8 cellular contexts compared by ENCODE assay signal in the genomic region with DNA sequence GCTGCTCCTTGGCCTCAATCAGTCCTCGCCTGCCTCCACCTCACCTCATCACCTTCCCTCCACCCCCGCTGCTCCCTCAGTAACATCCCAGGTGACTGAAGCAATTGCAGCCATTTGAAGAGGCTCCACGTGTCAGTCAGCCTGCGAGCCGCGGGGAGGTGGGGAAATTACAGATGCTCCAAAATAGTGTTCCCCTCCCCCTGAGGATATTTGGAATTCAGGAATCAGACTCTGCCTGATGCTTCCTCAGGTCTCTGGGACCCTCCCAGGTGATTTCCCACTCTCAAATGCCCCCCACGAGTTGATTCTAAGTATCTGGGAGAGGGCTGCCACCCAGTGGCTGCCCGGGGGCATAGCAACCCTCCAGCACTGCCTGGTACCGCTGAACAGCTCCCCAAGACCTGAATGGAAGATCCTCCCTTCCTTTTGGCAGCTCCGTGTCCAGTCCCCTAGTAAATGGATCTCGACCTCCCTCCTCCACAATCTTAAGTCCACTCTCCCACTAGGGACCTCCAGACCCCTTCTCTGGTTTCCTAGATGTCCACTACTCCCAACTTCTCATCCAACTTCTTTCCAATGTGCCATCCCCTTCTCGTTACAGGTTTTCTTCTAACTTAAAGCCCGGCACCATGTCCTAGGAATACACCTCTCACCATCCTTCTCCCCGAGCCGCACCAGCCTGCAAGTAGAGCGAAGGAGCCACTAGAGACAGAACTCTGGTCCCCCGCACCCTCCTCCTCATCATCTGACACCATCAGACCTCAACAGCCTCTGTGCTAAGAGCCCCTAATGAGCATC. TPM values are rescaled to one million over a fixed set of nuclear protein-coding genes. Genes with fewer than 3 reads are reported as not detected.
DNase-seq lines count a peak whose midpoint lies in the region; ATAC-seq and TF ChIP-seq lines count a peak whose summit lies in the region.

No MANE protein-coding gene starts in this region.

- no peaks in the 10 kb centered on the region for H4K20me1 ChIP-seq in Karpas-422 (ENCODE audit: insufficient read depth, low read depth, low read length)

- peak overlapping the region; percentile 96 for H3K4me2 ChIP-seq in Karpas-422 (ENCODE audit: low read depth, low read length, poor library complexity, severe bottlenecking)

- H3K9ac ChIP-seq in Karpas-422 (ENCODE audit: low read length) (peak overlapping the region; percentile 79), iPS-18a (ENCODE audit: low read length) (peak overlapping the region; percentile 5)

- H3K9me2 ChIP-seq in Karpas-422 (replicated peaks; ENCODE audit: insufficient read depth, low read length): no peaks in the 10 kb centered on the region

- H3K36me3 ChIP-seq in GM06990 (ENCODE audit: control insufficient read depth, insufficient read depth, low read length) (no peaks in the 10 kb centered on the region), Karpas-422 (ENCODE audit: insufficient read depth, low read length) (no peaks in the 10 kb centered on the region), iPS-18a (ENCODE audit: control insufficient read depth, low read depth, low read length) (no peaks in the 10 kb centered on the region)

- H3K4me3 ChIP-seq in GM06990 (replicated peaks; ENCODE audit: low read depth, low read length): no peak overlapping the region
- H3K4me3 ChIP-seq in Karpas-422 (ENCODE audit: low read length): peak overlapping the region; percentile 81
- H3K4me3 ChIP-seq in astrocyte of the cerebellum (ENCODE audit: low read depth, low read length): no peak overlapping the region
- H3K4me3 ChIP-seq in iPS-18a (ENCODE audit: low read length): peak overlapping the region; percentile 65

- in situ Hi-C loops in astrocyte of the cerebellum (cut with HindIII; ENCODE audit: low sequenced_read_pairs): no loop called here

- DNase-seq in GM06990 (ENCODE audit: extremely low read depth, insufficient read length) (peak; percentile 58), Karpas-422 (peak; percentile 90), T follicular helper cell (ENCODE audit: low read depth) (peak; percentile 33), astrocyte of the cerebellum (ENCODE audit: low read depth) (no peak)
- DNase-seq in stimulated activated CD4-positive, alpha-beta T cell treated with anti-CD3 and anti-CD28 coated beads, Interleukin-12 subunit alpha, Interleukin-12 subunit beta, amount 100 ng/mL, for 24 hours (ENCODE audit: low read depth in 2 of 2): peak; percentile 46 to 49

- H3K27ac ChIP-seq in Karpas-422 (ENCODE audit: low read length) (peak overlapping the region; percentile 57), iPS-18a (ENCODE audit: low read length) (no peak overlapping the region)

- peak; percentile 99 for TF ChIP-seq CTCF in GM06990 (IDR thresholded peaks at IDR 0.05; ENCODE audit: insufficient read depth, low read length, poor library complexity, severe bottlenecking)
- peak; percentile 99 for TF ChIP-seq CTCF in astrocyte of the cerebellum (IDR thresholded peaks at IDR 0.05; ENCODE audit: low read depth, low read length, missing control alignments)

- ATAC-seq in HG03378 (IDR thresholded peaks at IDR 0.05; ENCODE audit: unreplicated experiment) (no peak), GM21447 (IDR thresholded peaks at IDR 0.05; ENCODE audit: unreplicated experiment) (no peak)

- peaks cover 40% of the 10 kb centered on the region for H3K4me1 ChIP-seq in Karpas-422 (ENCODE audit: low read length)
- peaks cover 15% of the 10 kb centered on the region for H3K4me1 ChIP-seq in iPS-18a (ENCODE audit: control insufficient read depth, low read depth, low read length)

- no peaks in the 10 kb centered on the region for H3K79me2 ChIP-seq in Karpas-422 (ENCODE audit: low read length)

- H2AFZ ChIP-seq in Karpas-422 (ENCODE audit: low read length): peak overlapping the region; percentile 78

- peaks cover 8% of the 10 kb centered on the region for H3K27me3 ChIP-seq in GM06990 (replicated peaks; ENCODE audit: control insufficient read depth, insufficient read depth, low read length)
- no peaks in the 10 kb centered on the region for H3K27me3 ChIP-seq in Karpas-422 (ENCODE audit: low read length)
- peaks cover 77% of the 10 kb centered on the region for H3K27me3 ChIP-seq in iPS-18a (ENCODE audit: control insufficient read depth, insufficient read depth, low read length)

- H3K9me3 ChIP-seq in Karpas-422 (ENCODE audit: low read length) (no peaks in the 10 kb centered on the region), iPS-18a (ENCODE audit: control insufficient read depth, low read depth, low read length) (no peaks in the 10 kb centered on the region)

RNA-seq across cellular contexts. Expression of gene ASIC1, which starts 1.4 kb away (rescaled TPM):
- total RNA-seq in Karpas-422 (2014; rRNA removed; shearing (Covaris generic); ENCODE audit: low replicate concordance): 17.9 and 26.7 TPM in 2 replicates

RNA-seq across cellular contexts. Expression of gene SMARCD1, which starts 29.1 kb away (rescaled TPM):
- total RNA-seq in Karpas-422 (2014; rRNA removed; shearing (Covaris generic); ENCODE audit: low replicate concordance): 124 and 168 TPM in 2 replicates

RNA-seq across cellular contexts. Expression of gene RACGAP1, which starts 30.7 kb away (rescaled TPM):
- 44.0 and 78.6 TPM in 2 replicates for total RNA-seq in Karpas-422 (2014; rRNA removed; shearing (Covaris generic); ENCODE audit: low replicate concordance)

RNA-seq across cellular contexts. Expression of gene GPD1, which starts 47.8 kb away (rescaled TPM):
- 1.0 and 1.1 TPM in 2 replicates for total RNA-seq in Karpas-422 (2014; rRNA removed; shearing (Covaris generic); ENCODE audit: low replicate concordance)

RNA-seq across cellular contexts. Expression of gene COX14, which starts 56.0 kb away (rescaled TPM):
- total RNA-seq in Karpas-422 (2014; rRNA removed; shearing (Covaris generic); ENCODE audit: low replicate concordance): 59.9 and 99.8 TPM in 2 replicates

Comparison
In these comparisons a context has a peak if more than half of its experiments do, and no peak if none do; other contexts are left out.
1. H3K4me3 ChIP-seq: peak in Karpas-422 (single experiment) and iPS-18a (single experiment); none in GM06990 (single experiment) and astrocyte of the cerebellum (single experiment).